ENCODE assay signal across 18 cellular contexts in the genomic region with DNA sequence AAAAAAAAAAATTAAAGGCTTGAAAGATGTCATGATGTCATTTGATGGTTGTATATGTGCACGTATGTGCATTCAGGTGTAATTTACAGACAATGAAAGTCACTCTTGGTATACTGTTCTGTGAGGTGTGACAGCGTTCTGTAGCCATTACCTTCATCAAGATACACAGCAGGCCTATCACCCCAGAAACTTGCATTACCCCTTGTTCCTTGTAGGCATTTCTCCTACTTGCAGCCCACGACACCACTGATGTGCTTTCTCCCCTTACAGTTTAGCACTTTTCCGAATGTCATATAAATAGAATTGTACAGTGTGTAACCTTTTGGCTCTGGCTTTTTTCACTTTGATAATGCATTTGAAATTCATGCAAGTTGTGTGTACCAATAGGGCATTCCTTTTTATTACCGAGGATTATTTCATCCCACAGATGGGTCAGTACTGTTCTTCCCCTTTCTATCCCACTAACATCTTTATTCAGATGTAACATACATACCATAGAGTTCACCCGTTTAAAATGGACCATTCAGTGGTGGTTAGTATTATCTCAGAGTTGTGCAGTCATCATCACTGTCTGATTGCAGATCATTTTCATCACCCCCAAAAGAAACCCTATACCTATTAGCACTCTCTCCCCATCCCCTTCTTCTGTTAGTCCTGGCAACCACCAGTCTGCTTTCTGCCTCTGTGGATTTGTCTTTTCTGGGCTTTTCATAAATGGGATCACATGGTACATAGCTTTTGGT. TPM values are rescaled to one million over a fixed set of nuclear protein-coding genes. Genes with fewer than 3 reads are reported as not detected.
DNase-seq lines count a peak whose midpoint lies in the region; ATAC-seq and TF ChIP-seq lines count a peak whose summit lies in the region.
"Had no signal": no experiment of that assay in that cellular context is flagged by ENCODE, and none has a peak within 500 bp of the region (broad histone marks: within the 10 kb centered on the region; RNA-seq: fewer than 3 reads in every experiment).

No MANE protein-coding gene starts in this region.

- DNase-seq in CD4-positive, alpha-beta memory T cell = no peak
- DNase-seq in OCI-LY7 (ENCODE audit: low spot score) = no peak
- no peak for DNase-seq in glutamatergic neuron
- no peak for DNase-seq in stimulated activated naive CD8-positive, alpha-beta T cell treated with anti-CD3 and anti-CD28 coated beads, Interleukin-15, amount 100 ng/mL, for 72 hours
- DNase-seq in AML-193 (lab: John Stamatoyannopoulos, UW) = no peak
- no peak for DNase-seq in activated CD4-positive, alpha-beta T cell treated with anti-CD3 and anti-CD28 coated beads, Interleukin-2, amount 50 U/mL, for 4 hours
- DNase-seq in effector memory CD8-positive, alpha-beta T cell = no peak
- DNase-seq: COR-L47, DMS153, H7, Kasumi-1, NCI-H1417, NCI-H1930, NCI-H2227 treated with DMSO at 0.1 percent for 48 hours, NCI-H526 had no signal

- H3K36me3 ChIP-seq in BLaER1 = peaks cover 46% of the 10 kb centered on the region
- no peaks in the 10 kb centered on the region for H3K36me3 ChIP-seq in CD4-positive, alpha-beta memory T cell (ENCODE audit: insufficient read depth, low read length)
- peaks cover 8% of the 10 kb centered on the region for H3K36me3 ChIP-seq in OCI-LY7 (ENCODE audit: insufficient read depth, low read length)

- POLR2A ChIA-PET in CD4-positive, alpha-beta memory T cell (lab: Charles Lee; ENCODE audit: partially characterized antibody) = no interaction called here
- POLR2A ChIA-PET in OCI-LY7 (lab: Charles Lee) = interaction anchor here (1.5 to 1.7 kb wide), 2 partner anchors 9 to 57 kb away, joined by 3 to 7 read pairs; no protein-coding TSS in a partner anchor

- ATAC-seq in stimulated activated naive CD8-positive, alpha-beta T cell treated with anti-CD3 and anti-CD28 coated beads, Interleukin-15, amount 100 ng/mL, for 72 hours = no peak
- ATAC-seq in effector memory CD8-positive, alpha-beta T cell (replicated peaks) = no peak
- ATAC-seq: GM12878 had no signal

- H3K79me2 ChIP-seq in OCI-LY7 (ENCODE audit: insufficient read depth, low read depth, low read length) = peaks cover 18% of the 10 kb centered on the region; the same call in 1 of the 2 replicates

- H3K27me3 ChIP-seq in BLaER1 = no peaks in the 10 kb centered on the region
- no peaks in the 10 kb centered on the region for H3K27me3 ChIP-seq in CD4-positive, alpha-beta memory T cell (ENCODE audit: insufficient read depth, low read length)
- H3K27me3 ChIP-seq: SJSA1 had no signal

- peak overlapping the region; percentile 20 to 74 (median 46) for H3K27ac Mint-ChIP-seq in CD4-positive, alpha-beta memory T cell
- H3K27ac Mint-ChIP-seq in glutamatergic neuron (ENCODE audit: unreplicated experiment) = no peak overlapping the region
- H3K27ac Mint-ChIP-seq in stimulated activated naive CD8-positive, alpha-beta T cell treated with anti-CD3 and anti-CD28 coated beads, Interleukin-15, amount 100 ng/mL, for 72 hours = no peak overlapping the region
- peak overlapping the region in 1 of 2 donors; percentile 10 for H3K27ac Mint-ChIP-seq in effector memory CD8-positive, alpha-beta T cell

- peaks cover 0 to 2% (median 0%) of the 10 kb centered on the region in 8 donors for H3K9me3 Mint-ChIP-seq in CD4-positive, alpha-beta memory T cell
- peaks cover 17% of the 10 kb centered on the region for H3K9me3 Mint-ChIP-seq in glutamatergic neuron (ENCODE audit: unreplicated experiment)
- no peaks in the 10 kb centered on the region for H3K9me3 Mint-ChIP-seq in stimulated activated naive CD8-positive, alpha-beta T cell treated with anti-CD3 and anti-CD28 coated beads, Interleukin-15, amount 100 ng/mL, for 72 hours
- H3K9me3 Mint-ChIP-seq in effector memory CD8-positive, alpha-beta T cell = no peaks in the 10 kb centered on the region

- H3K4me3 ChIP-seq in BLaER1 (no peak overlapping the region), OCI-LY7 (ENCODE audit: low read depth, low read length, poor library complexity, severe bottlenecking) (no peak overlapping the region)
- no peak overlapping the region for H3K4me3 ChIP-seq in CD4-positive, alpha-beta memory T cell (ENCODE audit: low read length in 2 of 2)
- H3K4me3 ChIP-seq: GM12878, SJSA1 had no signal

- H3K9me3 ChIP-seq in BLaER1 (no peaks in the 10 kb centered on the region), OCI-LY7 (ENCODE audit: low read length) (no peaks in the 10 kb centered on the region)
- no peaks in the 10 kb centered on the region for H3K9me3 ChIP-seq in CD4-positive, alpha-beta memory T cell (ENCODE audit: control insufficient read depth in 1 of 2, low read length in 2 of 2)
- H3K9me3 ChIP-seq: SJSA1 had no signal

- H3K27ac ChIP-seq in BLaER1 (peak overlapping the region; percentile 23; the same call in 1 of the 2 replicates), OCI-LY7 (ENCODE audit: low read depth, low read length, poor library complexity, severe bottlenecking) (peak overlapping the region; percentile 15)
- H3K27ac ChIP-seq in CD4-positive, alpha-beta memory T cell (ENCODE audit: low read depth, low read length) = no peak overlapping the region
- H3K27ac ChIP-seq: SJSA1 had no signal

- peaks cover 31 to 62% (median 51%) of the 10 kb centered on the region in 4 donors for H3K4me1 Mint-ChIP-seq in CD4-positive, alpha-beta memory T cell
- H3K4me1 Mint-ChIP-seq in glutamatergic neuron (ENCODE audit: low read depth, unreplicated experiment) = peaks cover 45% of the 10 kb centered on the region
- peaks cover 35% of the 10 kb centered on the region for H3K4me1 Mint-ChIP-seq in stimulated activated naive CD8-positive, alpha-beta T cell treated with anti-CD3 and anti-CD28 coated beads, Interleukin-15, amount 100 ng/mL, for 72 hours
- H3K4me1 Mint-ChIP-seq in effector memory CD8-positive, alpha-beta T cell (ENCODE audit: low read depth in 2 of 2) = peaks cover 36 to 55% of the 10 kb centered on the region in 2 donors

- peak overlapping the region in 1 of 8 donors; percentile 2 for H3K4me3 Mint-ChIP-seq in CD4-positive, alpha-beta memory T cell
- H3K4me3 Mint-ChIP-seq in glutamatergic neuron (ENCODE audit: unreplicated experiment) = peak overlapping the region; percentile 37
- no peak overlapping the region for H3K4me3 Mint-ChIP-seq in stimulated activated naive CD8-positive, alpha-beta T cell treated with anti-CD3 and anti-CD28 coated beads, Interleukin-15, amount 100 ng/mL, for 72 hours
- peak overlapping the region in 1 of 2 donors; percentile 3 for H3K4me3 Mint-ChIP-seq in effector memory CD8-positive, alpha-beta T cell

- H3K27me3 Mint-ChIP-seq in CD4-positive, alpha-beta memory T cell = no peaks in the 10 kb centered on the region
- peaks cover 12% of the 10 kb centered on the region for H3K27me3 Mint-ChIP-seq in glutamatergic neuron (ENCODE audit: unreplicated experiment)
- no peaks in the 10 kb centered on the region for H3K27me3 Mint-ChIP-seq in stimulated activated naive CD8-positive, alpha-beta T cell treated with anti-CD3 and anti-CD28 coated beads, Interleukin-15, amount 100 ng/mL, for 72 hours
- no peaks in the 10 kb centered on the region for H3K27me3 Mint-ChIP-seq in effector memory CD8-positive, alpha-beta T cell

- H4K20me1 ChIP-seq in BLaER1 = peaks cover 100% of the 10 kb centered on the region
- H4K20me1 ChIP-seq in OCI-LY7 (ENCODE audit: insufficient read depth, low read length) = no peaks in the 10 kb centered on the region

- intact Hi-C loops in CD4-positive, alpha-beta memory T cell (cut with micrococcal nuclease) = no loop called here
- intact Hi-C loops in OCI-LY7 (cut with micrococcal nuclease; ENCODE audit: unreplicated experiment) = no loop called here

- peaks cover 94% of the 10 kb centered on the region for H3K4me1 ChIP-seq in BLaER1
- peaks cover 38% of the 10 kb centered on the region for H3K4me1 ChIP-seq in CD4-positive, alpha-beta memory T cell (ENCODE audit: insufficient read depth, low read length)
- peaks cover 71% of the 10 kb centered on the region for H3K4me1 ChIP-seq in OCI-LY7 (ENCODE audit: insufficient read depth, low read length, poor library complexity, severe bottlenecking)

- peaks cover 9 to 15% of the 10 kb centered on the region in 2 donors for H3K36me3 Mint-ChIP-seq in CD4-positive, alpha-beta memory T cell
- H3K36me3 Mint-ChIP-seq in glutamatergic neuron (ENCODE audit: unreplicated experiment) = peaks cover 5% of the 10 kb centered on the region
- H3K36me3 Mint-ChIP-seq in effector memory CD8-positive, alpha-beta T cell (ENCODE audit: insufficient read depth) = peaks cover 26% of the 10 kb centered on the region

- no peaks in the 10 kb centered on the region for H3K9me2 ChIP-seq in OCI-LY7 (ENCODE audit: insufficient read depth, low read length)

- H3K9ac ChIP-seq in BLaER1 = no peak overlapping the region

- no peak for TF ChIP-seq CTCF in OCI-LY7 (conservative IDR thresholded peaks at IDR 0.05; ENCODE audit: low read length)
- no peak for TF ChIP-seq CTCF in glutamatergic neuron (IDR thresholded peaks at IDR 0.05; ENCODE audit: partially characterized antibody, unreplicated experiment)

- CTCF ChIA-PET in CD4-positive, alpha-beta memory T cell (lab: Charles Lee; ENCODE audit: partially characterized antibody) = interaction anchor here (1.1 kb wide), 1 partner anchor 71 kb away, joined by 3 read pairs; no protein-coding TSS in a partner anchor
- CTCF ChIA-PET in OCI-LY7 (lab: Charles Lee; ENCODE audit: unreplicated experiment) = no interaction called here

- peak overlapping the region; percentile 97 for H3K4me2 ChIP-seq in BLaER1
- peak overlapping the region; percentile 29 for H3K4me2 ChIP-seq in OCI-LY7 (ENCODE audit: low read length)

- BruUV-seq in OCI-LY7 (replicated peaks; lab: Mats Ljungman, UMichigan) = no TSS peak

- no peak overlapping the region for H2AFZ ChIP-seq in OCI-LY7 (ENCODE audit: low read length)

RNA-seq across cellular contexts. Expression of a gene that starts 30.3 kb away (rescaled TPM):
- total RNA-seq in CD4-positive, alpha-beta memory T cell = 10 to 100 TPM; 75.3 to 75.6 TPM
- polyA plus RNA-seq in CD4-positive, alpha-beta memory T cell = 10 to 100 TPM in 1 of 2 donors, 1 to 10 TPM in 1; 3.3 to 27.0 TPM
- 46.5 and 51.3 TPM in 2 replicates for total RNA-seq in OCI-LY7 (2014; rRNA removed; shearing (Covaris generic))
- total RNA-seq in OCI-LY7 (2022) (38.7 and 42.2 TPM in 2 replicates), glutamatergic neuron (ENCODE audit: unreplicated experiment) (268 TPM)

Comparison
In these comparisons a context has a peak if more than half of its experiments do, and no peak if none do; other contexts are left out.
1. H3K27ac Mint-ChIP-seq: peak in CD4-positive, alpha-beta memory T cell (7 of 7); none in glutamatergic neuron (single experiment) and stimulated activated naive CD8-positive, alpha-beta T cell treated with anti-CD3 and anti-CD28 coated beads, Interleukin-15, amount 100 ng/mL, for 72 hours (0 of 2).